24 cellular contexts compared by ENCODE assay signal in genomic region chr16:76474048-76474447, GRCh38.
"Had no signal": no experiment of that assay in that cellular context is flagged by ENCODE, and none has a peak within 500 bp of the region (broad histone marks: within the 10 kb centered on the region; RNA-seq: fewer than 3 reads in every experiment).

No MANE protein-coding gene starts in this region.

- H3K4me3 Mint-ChIP-seq: activated CD4-positive, alpha-beta memory T cell treated with anti-CD3 and anti-CD28 coated beads, Interleukin-2, amount 10 ng/mL, durations not matched to agents 7 days and 5 days; activated CD4-positive, alpha-beta T cell treated with anti-CD3 and anti-CD28 coated beads for 36 hours; activated naive CD4-positive, alpha-beta T cell treated with anti-CD3 and anti-CD28 coated beads, Interleukin-2, amount 10 ng/mL, durations not matched to agents 7 days and 5 days; activated naive CD8-positive, alpha-beta T cell treated with anti-CD3 and anti-CD28 coated beads for 36 hours; activated T-cell treated with anti-CD3 and anti-CD28 coated beads, Interleukin-2, amount 50 U/mL, for 72 hours had no signal

- DNase-seq: activated CD4-positive, alpha-beta memory T cell treated with anti-CD3 and anti-CD28 coated beads, Interleukin-2, amount 10 ng/mL, durations not matched to agents 7 days and 5 days; activated CD4-positive, alpha-beta T cell treated with anti-CD3 and anti-CD28 coated beads for 36 hours; activated CD4-positive, alpha-beta T cell treated with anti-CD3 and anti-CD28 coated beads, Interleukin-2, amount 50 U/mL, for 1 hour; activated CD8-positive, alpha-beta memory T cell treated with anti-CD3 and anti-CD28 coated beads, Interleukin-2, amount 50 U/mL, for 4 hours; activated gamma-delta T cell treated with Interleukin-2 at 50 U/mL for 16 hours; activated naive CD4-positive, alpha-beta T cell treated with anti-CD3 and anti-CD28 coated beads, Interleukin-2, amount 10 ng/mL, durations not matched to agents 7 days and 5 days; activated naive CD8-positive, alpha-beta T cell treated with anti-CD3 and anti-CD28 coated beads for 36 hours; activated T-cell treated with anti-CD3 and anti-CD28 coated beads, Interleukin-2, amount 50 U/mL, for 72 hours; brain microvascular endothelial cell; NCI-H1048; NCI-H146; NCI-H1930; NCI-H2171; NCI-H2227 treated with DMSO at 0.1 percent for 48 hours; NCI-H446 treated with DMSO at 0.1 percent for 48 hours; NCI-H524 treated with DMSO at 0.1 percent for 48 hours; NCI-H748 treated with DMSO at 0.1 percent for 48 hours; Peyer's patch; Right ventricle myocardium superior; SJCRH30; SK-N-SH; T-helper 1 cell had no signal

- H3K4me3 ChIP-seq: cardiac muscle cell, Peyer's patch, SJCRH30 had no signal

- H3K36me3 ChIP-seq: brain microvascular endothelial cell, cardiac muscle cell, Peyer's patch, SJCRH30 had no signal

- H3K9ac ChIP-seq: SK-N-SH had no signal

- H3K27me3 ChIP-seq: brain microvascular endothelial cell, Peyer's patch, SJCRH30 had no signal

- H3K36me3 Mint-ChIP-seq: activated naive CD4-positive, alpha-beta T cell treated with anti-CD3 and anti-CD28 coated beads, Interleukin-2, amount 10 ng/mL, durations not matched to agents 7 days and 5 days; activated naive CD8-positive, alpha-beta T cell treated with anti-CD3 and anti-CD28 coated beads for 36 hours had no signal

- H3K27me3 Mint-ChIP-seq: activated CD4-positive, alpha-beta memory T cell treated with anti-CD3 and anti-CD28 coated beads, Interleukin-2, amount 10 ng/mL, durations not matched to agents 7 days and 5 days; activated CD4-positive, alpha-beta T cell treated with anti-CD3 and anti-CD28 coated beads for 36 hours; activated naive CD4-positive, alpha-beta T cell treated with anti-CD3 and anti-CD28 coated beads, Interleukin-2, amount 10 ng/mL, durations not matched to agents 7 days and 5 days; activated naive CD8-positive, alpha-beta T cell treated with anti-CD3 and anti-CD28 coated beads for 36 hours had no signal

- H3K9me3 ChIP-seq: Peyer's patch, SJCRH30, SK-N-SH had no signal

- ATAC-seq: activated CD4-positive, alpha-beta T cell treated with anti-CD3 and anti-CD28 coated beads for 36 hours; activated T-cell treated with anti-CD3 and anti-CD28 coated beads, Interleukin-2, amount 50 U/mL, for 72 hours had no signal

- H3K4me1 Mint-ChIP-seq: activated CD4-positive, alpha-beta memory T cell treated with anti-CD3 and anti-CD28 coated beads, Interleukin-2, amount 10 ng/mL, durations not matched to agents 7 days and 5 days; activated CD4-positive, alpha-beta T cell treated with anti-CD3 and anti-CD28 coated beads for 36 hours; activated naive CD4-positive, alpha-beta T cell treated with anti-CD3 and anti-CD28 coated beads, Interleukin-2, amount 10 ng/mL, durations not matched to agents 7 days and 5 days; activated naive CD8-positive, alpha-beta T cell treated with anti-CD3 and anti-CD28 coated beads for 36 hours had no signal

- H3K27ac Mint-ChIP-seq: activated CD4-positive, alpha-beta memory T cell treated with anti-CD3 and anti-CD28 coated beads, Interleukin-2, amount 10 ng/mL, durations not matched to agents 7 days and 5 days; activated CD4-positive, alpha-beta T cell treated with anti-CD3 and anti-CD28 coated beads for 36 hours; activated naive CD4-positive, alpha-beta T cell treated with anti-CD3 and anti-CD28 coated beads, Interleukin-2, amount 10 ng/mL, durations not matched to agents 7 days and 5 days; activated naive CD8-positive, alpha-beta T cell treated with anti-CD3 and anti-CD28 coated beads for 36 hours; activated T-cell treated with anti-CD3 and anti-CD28 coated beads, Interleukin-2, amount 50 U/mL, for 72 hours; activated T-helper 2 cell treated with anti-CD3 and anti-CD28 coated beads, Interferon-gamma antibody, Interleukin-2, Interleukin-4, amounts not matched to agents 10 μg/mL and 5 μg/mL and 100 μg/mL, durations not matched to agents 14 hours and 24 hours and 36 hours had no signal

- H3K4me1 ChIP-seq: Peyer's patch, SJCRH30 had no signal
